Comparison of ENCODE assay signal across 26 cellular contexts in the genomic region with DNA sequence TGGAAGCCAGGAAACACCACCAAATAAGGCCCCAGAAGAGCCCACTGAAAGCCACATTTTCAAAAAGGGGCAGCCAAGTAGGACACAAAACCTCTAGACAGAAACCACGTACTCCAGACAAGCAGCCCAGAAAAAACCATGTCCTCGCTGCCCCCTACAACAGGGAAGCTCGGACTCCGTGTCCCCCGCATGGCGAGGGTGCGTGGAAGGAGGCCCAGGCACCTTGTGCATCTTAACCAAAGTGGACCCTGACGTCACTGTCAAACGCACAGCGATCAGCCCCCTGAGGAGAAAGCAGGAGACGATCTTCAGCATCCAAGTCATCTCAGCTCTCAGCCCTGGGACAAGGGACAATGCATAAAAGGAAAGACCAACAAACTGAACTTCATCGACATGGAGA.
"Had no signal": no experiment of that assay in that cellular context is flagged by ENCODE, and none has a peak within 500 bp of the region (broad histone marks: within the 10 kb centered on the region; RNA-seq: fewer than 3 reads in every experiment).

No MANE protein-coding gene starts in this region.

- ATAC-seq: activated CD8-positive, alpha-beta memory T cell treated with anti-CD3 and anti-CD28 coated beads, Interleukin-2, amount 10 ng/mL, durations not matched to agents 7 days and 5 days; activated CD8-positive, alpha-beta T cell treated with anti-CD3 and anti-CD28 coated beads for 36 hours; activated naive CD4-positive, alpha-beta T cell treated with anti-CD3 and anti-CD28 coated beads, Interleukin-2, amount 50 U/mL, for 72 hours; activated naive CD8-positive, alpha-beta T cell treated with anti-CD3 and anti-CD28 coated beads, Interleukin-2, amount 50 U/mL, for 24 hours; body of pancreas; Right ventricle myocardium inferior; T-cell had no signal

- H3K27me3 Mint-ChIP-seq: activated CD8-positive, alpha-beta memory T cell treated with anti-CD3 and anti-CD28 coated beads, Interleukin-2, amount 10 ng/mL, durations not matched to agents 7 days and 5 days; activated CD8-positive, alpha-beta T cell treated with anti-CD3 and anti-CD28 coated beads for 36 hours; activated naive CD8-positive, alpha-beta T cell treated with anti-CD3 and anti-CD28 coated beads, Interleukin-2, amount 50 U/mL, for 24 hours; central memory CD8-positive, alpha-beta T cell; T-cell had no signal

- H3K9me3 Mint-ChIP-seq: activated CD8-positive, alpha-beta T cell treated with anti-CD3 and anti-CD28 coated beads for 36 hours; activated naive CD4-positive, alpha-beta T cell treated with anti-CD3 and anti-CD28 coated beads, Interleukin-2, amount 50 U/mL, for 72 hours; activated naive CD8-positive, alpha-beta T cell treated with anti-CD3 and anti-CD28 coated beads, Interleukin-2, amount 50 U/mL, for 24 hours; activated T-helper 1 cell treated with anti-CD3 and anti-CD28 coated beads, Interleukin-12 subunit alpha, Interleukin-12 subunit beta, Interleukin-2, Interleukin-4 antibody, amounts not matched to agents 30 ng/mL and 10 ng/mL and 1 ng/mL, durations not matched to agents 14 hours and 24 hours and 36 hours; central memory CD8-positive, alpha-beta T cell; T-cell had no signal

- H3K4me3 ChIP-seq: ascending aorta, body of pancreas, SK-N-MC had no signal

- H3K27ac ChIP-seq: ascending aorta, body of pancreas, SK-N-MC, VCaP had no signal

- DNase-seq: activated CD4-positive, alpha-beta T cell treated with anti-CD3 and anti-CD28 coated beads, Interleukin-2, amount 50 U/mL, for 1 hour; activated CD4-positive, CD25-positive, alpha-beta regulatory T cell; activated CD8-positive, alpha-beta memory T cell treated with anti-CD3 and anti-CD28 coated beads, Interleukin-2, amount 10 ng/mL, durations not matched to agents 7 days and 5 days; activated CD8-positive, alpha-beta T cell treated with anti-CD3 and anti-CD28 coated beads for 36 hours; activated naive CD8-positive, alpha-beta T cell treated with anti-CD3 and anti-CD28 coated beads, Interleukin-2, amount 50 U/mL, for 24 hours; amniotic stem cell; body of pancreas; Kasumi-1; KBM-7; NCI-H1105 treated with DMSO at 0.1 percent for 48 hours; NCI-H1436 treated with DMSO at 0.1 percent for 48 hours; NCI-H187; NCI-H2081; NCI-H510A treated with DMSO at 0.1 percent for 48 hours; NCI-H69; NK-92 treated with Interleukin-12 subunit alpha and Interleukin-12 subunit beta, amount 100 ng/mL, for 24 hours; OCI-M1; RPMI8226; T-cell had no signal

- H3K27me3 ChIP-seq: ascending aorta, body of pancreas had no signal

- H3K4me3 Mint-ChIP-seq: activated CD8-positive, alpha-beta memory T cell treated with anti-CD3 and anti-CD28 coated beads, Interleukin-2, amount 10 ng/mL, durations not matched to agents 7 days and 5 days; activated CD8-positive, alpha-beta T cell treated with anti-CD3 and anti-CD28 coated beads for 36 hours; activated naive CD8-positive, alpha-beta T cell treated with anti-CD3 and anti-CD28 coated beads, Interleukin-2, amount 50 U/mL, for 24 hours; activated T-helper 1 cell treated with anti-CD3 and anti-CD28 coated beads, Interleukin-12 subunit alpha, Interleukin-12 subunit beta, Interleukin-2, Interleukin-4 antibody, amounts not matched to agents 30 ng/mL and 10 ng/mL and 1 ng/mL, durations not matched to agents 14 hours and 24 hours and 36 hours; central memory CD8-positive, alpha-beta T cell; T-cell had no signal

- H3K4me1 ChIP-seq: ascending aorta, body of pancreas had no signal

- H3K9me3 ChIP-seq: body of pancreas had no signal

- H3K27ac Mint-ChIP-seq: activated CD8-positive, alpha-beta memory T cell treated with anti-CD3 and anti-CD28 coated beads, Interleukin-2, amount 10 ng/mL, durations not matched to agents 7 days and 5 days; activated CD8-positive, alpha-beta T cell treated with anti-CD3 and anti-CD28 coated beads for 36 hours; activated naive CD8-positive, alpha-beta T cell treated with anti-CD3 and anti-CD28 coated beads, Interleukin-2, amount 50 U/mL, for 24 hours; activated T-helper 1 cell treated with anti-CD3 and anti-CD28 coated beads, Interleukin-12 subunit alpha, Interleukin-12 subunit beta, Interleukin-2, Interleukin-4 antibody, amounts not matched to agents 30 ng/mL and 10 ng/mL and 1 ng/mL, durations not matched to agents 14 hours and 24 hours and 36 hours; T-cell had no signal
